Comparison of ENCODE assay signal across 18 cellular contexts in genomic region chr3:130429069-130430023, GRCh38.
DNase-seq lines count a peak whose midpoint lies in the region; ATAC-seq, FAIRE-seq and TF ChIP-seq lines count a peak whose summit lies in the region.
"Had no signal": no experiment of that assay in that cellular context is flagged by ENCODE, and none has a peak within 500 bp of the region (broad histone marks: within the 10 kb centered on the region; RNA-seq: fewer than 3 reads in every experiment).

No MANE protein-coding gene starts in this region.

- H3K4me3 ChIP-seq in MM.1S (ENCODE audit: low read length) (no peak overlapping the region), H1 (ENCODE audit: extremely low read depth in 1 of 4, insufficient read depth in 2 of 4, low read depth in 3 of 4, low read length in 4 of 4) (no peak overlapping the region)
- H3K4me3 ChIP-seq: GM12878, PC-9, SJSA1 had no signal

- TF ChIP-seq POLR2A in H1 (IDR thresholded peaks at IDR 0.05; ENCODE audit: control extremely low read depth in 1 of 2, low read depth in 2 of 2, low read length in 2 of 2) = no peak

- H3K9me2 ChIP-seq in MM.1S (replicated peaks; ENCODE audit: insufficient read depth, low read length) = no peaks in the 10 kb centered on the region

- H3K27me3 ChIP-seq in MM.1S (replicated peaks; ENCODE audit: insufficient read depth, low read length) = no peaks in the 10 kb centered on the region
- H3K27me3 ChIP-seq in H1 (replicated peaks in 1 of 4; ENCODE audit: control insufficient read depth in 3 of 4, extremely low read depth in 1 of 4, insufficient read depth in 3 of 4, low read length in 3 of 4) = no peaks in the 10 kb centered on the region

- H4K20me1 ChIP-seq in MM.1S (ENCODE audit: insufficient read depth, low read length) (no peaks in the 10 kb centered on the region), H1 (replicated peaks in 1 of 2; ENCODE audit: control insufficient read depth in 1 of 2, insufficient read depth in 2 of 2, low read length in 2 of 2) (no peaks in the 10 kb centered on the region)

- POLR2A ChIA-PET in H1 (lab: Charles Lee; ENCODE audit: partially characterized antibody) = no interaction called here

- no peak overlapping the region for H3K18ac ChIP-seq in H1 (ENCODE audit: extremely low read depth, low read length)

- 73% methylated on average over 4 of the region's 4 CpGs; no CpG with 5 or more reads in 1 of the 2 experiments for WGBS in H1 (ENCODE audit: extremely low coverage in 1 of 2, insufficient coverage in 1 of 2, insufficient read length in 1 of 2, insufficient replicate concordance in 2 of 2, low coverage in 1 of 2, low lambda C conversion rate in 2 of 2, missing lambda C conversion rate in 1 of 2), 2 experiments

- FAIRE-seq in H1 (lab: Jason Lieb, UNC) = peak; percentile 81
- FAIRE-seq: GM12878 had no signal

- no peak for TF ChIP-seq RAD21 in H1 (IDR thresholded peaks at IDR 0.05 in 1 of 2, conservative IDR thresholded peaks at IDR 0.05 in 1 of 2; ENCODE audit: low read depth in 2 of 2, low read length in 2 of 2)

- no peak overlapping the region for H2BK12ac ChIP-seq in H1 (ENCODE audit: low read depth, low read length)

- no peak overlapping the region for H4K5ac ChIP-seq in H1 (ENCODE audit: insufficient read length, low read depth, low read length)

- peak; percentile 9 for DNase-seq in Daoy (ENCODE audit: low read depth)
- peak; percentile 28 for DNase-seq in MM.1S
- peak in 1 of 2 experiments; percentile 40 for DNase-seq in H1 (ENCODE audit: low read depth in 1 of 2, low spot score in 2 of 2)
- DNase-seq in retina = peak; percentile 9
- no peak for DNase-seq in UCSD-AML1 (lab: John Stamatoyannopoulos, UW; ENCODE audit: unreplicated experiment)
- no peak for DNase-seq in stimulated activated CD4-positive, alpha-beta T cell treated with anti-CD3 and anti-CD28 coated beads, Interleukin-12 subunit alpha, Interleukin-12 subunit beta, amount 100 ng/mL, for 4 hours
- DNase-seq: Caco-2; CD4-positive, alpha-beta T cell; KG1; NCI-H1417; NCI-H187 treated with DMSO at 0.1 percent for 48 hours; NCI-H226; NCI-H524; NCI-H82; PC-9 had no signal

- H2AFZ ChIP-seq in MM.1S (ENCODE audit: low read length) = no peak overlapping the region
- peak overlapping the region; percentile 94; the same call in 1 of the 2 replicates for H2AFZ ChIP-seq in H1 (ENCODE audit: low read length)
- H2AFZ ChIP-seq: PC-9 had no signal

- H4K91ac ChIP-seq in H1 (replicated peaks; ENCODE audit: insufficient read length, low read length) = no peak overlapping the region

- H2BK20ac ChIP-seq in H1 (ENCODE audit: low read length) = no peak overlapping the region

- no peaks in the 10 kb centered on the region for H3K79me2 ChIP-seq in MM.1S (ENCODE audit: low read length)
- H3K79me2 ChIP-seq in H1 (ENCODE audit: control insufficient read depth in 1 of 2, insufficient read depth in 2 of 2, low read length in 2 of 2) = no peaks in the 10 kb centered on the region

- no peak overlapping the region for H3K4me2 ChIP-seq in MM.1S (ENCODE audit: low read depth, low read length)
- H3K4me2 ChIP-seq in H1 (ENCODE audit: insufficient read depth in 1 of 2, low read depth in 2 of 2, low read length in 2 of 2) = no peak overlapping the region
- H3K4me2 ChIP-seq: PC-9 had no signal

- CTCF ChIA-PET in H1 (lab: Charles Lee; ENCODE audit: partially characterized antibody) = interaction anchor here (0.8 to 1.1 kb wide), 2 partner anchors 9 to 154 kb away, joined by 3 to 4 read pairs; no protein-coding TSS in a partner anchor

- no peak overlapping the region for H3K56ac ChIP-seq in H1 (replicated peaks; ENCODE audit: insufficient read length, low read depth, low read length)

- no peak overlapping the region for H2AK5ac ChIP-seq in H1 (ENCODE audit: low read depth, low read length)

- H3K23me2 ChIP-seq in H1 (ENCODE audit: low read depth, low read length) = no peaks in the 10 kb centered on the region

- H3K23ac ChIP-seq in H1 (ENCODE audit: insufficient read length) = no peak overlapping the region

- no peak overlapping the region for H2BK120ac ChIP-seq in H1 (replicated peaks; ENCODE audit: low read depth, low read length)

- no peak overlapping the region for H3K14ac ChIP-seq in H1 (ENCODE audit: insufficient read length)

- no peak overlapping the region for H3K27ac ChIP-seq in MM.1S (ENCODE audit: low read length)
- H3K27ac ChIP-seq in H1 (ENCODE audit: low read depth, low read length) = no peak overlapping the region
- H3K27ac ChIP-seq: PC-9, SJSA1 had no signal

- H3K9ac ChIP-seq in MM.1S (ENCODE audit: low read length) (no peak overlapping the region), H1 (replicated peaks in 1 of 4; ENCODE audit: extremely low read depth in 1 of 4, low read depth in 3 of 4, low read length in 3 of 4) (no peak overlapping the region)

- H3K9me3 ChIP-seq in MM.1S (replicated peaks; ENCODE audit: insufficient read depth, low read length) (no peaks in the 10 kb centered on the region), H1 (ENCODE audit: insufficient read depth in 2 of 2, low read depth in 1 of 2, low read length in 1 of 2) (no peaks in the 10 kb centered on the region)
- H3K9me3 ChIP-seq: Caco-2, SJSA1 had no signal

- H2BK5ac ChIP-seq in H1 (ENCODE audit: low read depth, low read length) = no peak overlapping the region

- no peak for TF ChIP-seq CTCF in MM.1S (IDR thresholded peaks at IDR 0.05; ENCODE audit: low read length)
- no peak for TF ChIP-seq CTCF in H1 (IDR thresholded peaks at IDR 0.05; ENCODE audit: control extremely low read depth in 1 of 3, insufficient read depth in 1 of 3, low read depth in 1 of 3, low read length in 3 of 3)

- H3K4me1 ChIP-seq in MM.1S (ENCODE audit: low read length) = peaks cover 12% of the 10 kb centered on the region; the same call in 1 of the 2 replicates
- peaks cover 0 to 4% (median 0%) of the 10 kb centered on the region in 4 experiments; a peak in 2 of 7 replicates for H3K4me1 ChIP-seq in H1 (replicated peaks in 1 of 4; ENCODE audit: control insufficient read depth in 3 of 4, insufficient read depth in 4 of 4, low read length in 3 of 4)
- H3K4me1 ChIP-seq: Caco-2, SJSA1 had no signal

- 0 out of 2 replicates have a peak overlapping the region, but pooled peaks have one; percentile 11 for H2BK15ac ChIP-seq in H1 (ENCODE audit: low read length)

- H3K36me3 ChIP-seq in MM.1S (replicated peaks; ENCODE audit: insufficient read depth, low read length) (no peaks in the 10 kb centered on the region), H1 (ENCODE audit: control insufficient read depth in 2 of 4, insufficient read depth in 4 of 4, low read length in 3 of 4) (no peaks in the 10 kb centered on the region)
- H3K36me3 ChIP-seq: SJSA1 had no signal

- H3F3A ChIP-seq in MM.1S (ENCODE audit: insufficient read depth, low read length) = no peaks in the 10 kb centered on the region

- no peak for TF ChIP-seq EP300 in H1 (IDR thresholded peaks at IDR 0.05; ENCODE audit: borderline replicate concordance in 1 of 2, low read depth in 2 of 2, low read length in 2 of 2)

- no peak for ATAC-seq in GM21717 (IDR thresholded peaks at IDR 0.05; ENCODE audit: unreplicated experiment)
- ATAC-seq: GM12878 had no signal

- no peak overlapping the region for H3K4ac ChIP-seq in H1 (replicated peaks; ENCODE audit: insufficient read length, low read depth, low read length)

- no peaks in the 10 kb centered on the region for H3K79me1 ChIP-seq in H1 (ENCODE audit: low read depth, low read length)

- H4K8ac ChIP-seq in H1 (ENCODE audit: extremely low read depth, insufficient read depth, low read length) = no peak overlapping the region

TF ChIP-seq in H1, 55 proteins besides CTCF, POLR2A, EP300 and RAD21:
- TF ChIP-seq TAF1 (IDR thresholded peaks at IDR 0.05; ENCODE audit: low read depth, low read length) = no peak
- peak; percentile 55; the same call in 1 of the 2 replicates for TF ChIP-seq TEAD4 (IDR thresholded peaks at IDR 0.05; ENCODE audit: low read depth, low read length)

Comparison
In these comparisons a context has a peak if more than half of its experiments do, and no peak if none do; other contexts are left out.
1. DNase-seq: peak in Daoy (single experiment), MM.1S (single experiment) and retina (single experiment); none in UCSD-AML1 (single experiment) and stimulated activated CD4-positive, alpha-beta T cell treated with anti-CD3 and anti-CD28 coated beads, Interleukin-12 subunit alpha, Interleukin-12 subunit beta, amount 100 ng/mL, for 4 hours (single experiment).